In genomic region chr4:103403619-103404018, GRCh38 we compare ENCODE assay signal across 7 cellular contexts.
"Had no signal": no experiment of that assay in that cellular context is flagged by ENCODE, and none has a peak within 500 bp of the region (broad histone marks: within the 10 kb centered on the region; RNA-seq: fewer than 3 reads in every experiment).

No MANE protein-coding gene starts in this region.

- H3K4me1 Mint-ChIP-seq: IgD-negative memory B cell had no signal

- DNase-seq: IMR-90, KBM-7, KG1 had no signal

- H3K36me3 Mint-ChIP-seq: IgD-negative memory B cell had no signal

- H3K4me3 ChIP-seq: K562 had no signal

- H3K27ac ChIP-seq: HL-60 had no signal

- H3K4me3 Mint-ChIP-seq: IgD-negative memory B cell had no signal

- H3K27ac Mint-ChIP-seq: IgD-negative memory B cell had no signal

- ATAC-seq: K562 had no signal

- FAIRE-seq: HTR-8/SVneo, K562 had no signal
